Comparison of ENCODE assay signal across 16 cellular contexts in the genomic region with DNA sequence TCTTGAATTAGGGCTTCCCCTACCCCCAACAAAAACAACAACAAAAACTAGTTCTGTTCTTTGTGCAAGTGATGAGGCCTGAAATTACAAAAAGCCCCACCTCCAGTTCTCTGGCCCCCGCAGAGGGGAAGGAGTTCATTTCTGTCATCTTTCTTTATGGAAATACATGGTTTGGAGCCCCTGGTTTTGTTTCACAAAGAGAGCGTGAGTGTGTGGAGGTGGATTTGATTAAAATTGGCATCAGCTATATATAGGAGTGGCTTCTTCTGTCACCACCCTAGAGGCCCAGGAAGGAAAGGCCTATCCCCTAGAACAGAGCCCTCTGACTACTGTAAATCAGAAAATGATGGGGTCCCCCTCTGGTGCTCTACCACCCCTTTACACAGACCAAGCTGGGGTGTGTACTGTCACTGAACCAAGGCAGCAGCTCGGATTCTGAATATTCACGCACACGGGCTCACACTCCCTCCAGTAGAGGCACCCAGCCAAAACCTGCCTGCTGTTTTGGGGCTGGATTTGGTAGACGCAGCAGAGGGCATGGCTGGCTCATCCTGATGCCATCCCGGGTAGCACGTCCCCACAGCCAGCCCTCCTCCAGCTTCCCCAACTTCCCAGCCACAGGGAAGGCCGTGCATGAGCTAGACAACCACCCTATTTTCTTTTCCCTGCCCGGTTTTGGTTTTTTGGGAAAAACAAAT. TPM values are rescaled to one million over a fixed set of nuclear protein-coding genes. Genes with fewer than 3 reads are reported as not detected.
A peak's percentile ranks its signal among the peaks of the same experiment; 100 is the strongest.
DNase-seq lines count a peak whose midpoint lies in the region; ATAC-seq and TF ChIP-seq lines count a peak whose summit lies in the region.
"Had no signal": no experiment of that assay in that cellular context is flagged by ENCODE, and none has a peak within 500 bp of the region (broad histone marks: within the 10 kb centered on the region; RNA-seq: fewer than 3 reads in every experiment).

No MANE protein-coding gene starts in this region.

- peak; percentile 47 to 61 for ATAC-seq in left cardiac atrium
- no peak for ATAC-seq in Right ventricle myocardium inferior
- ATAC-seq in GM19328 (IDR thresholded peaks at IDR 0.05; ENCODE audit: unreplicated experiment) = no peak
- ATAC-seq: PC-3 had no signal

- no peak for DNase-seq in left cardiac atrium
- DNase-seq in Right ventricle myocardium inferior (ENCODE audit: missing footprints) = no peak
- peak in 26 of 61 donors; percentile 15 to 82 (median 54) for DNase-seq in caudate nucleus (lab: John Stamatoyannopoulos, UW)
- no peak for DNase-seq in CD1c-positive myeloid dendritic cell (ENCODE audit: extremely low spot score)
- DNase-seq in activated CD4-positive, CD25-positive, alpha-beta regulatory T cell (lab: John Stamatoyannopoulos, UW) = no peak
- DNase-seq: BE2C; CD8-positive, alpha-beta memory T cell; HFFc6; NCI-H146; NCI-H2107; NCI-H345; NCI-H69; PC-3 had no signal

- peaks cover 88% of the 10 kb centered on the region for H3K36me3 ChIP-seq in neutrophil

- intact Hi-C loops in left cardiac atrium (cut with DNase I) (loop anchor here in 1 of 2 donors (10.0 kb wide), 1 partner anchor 53 kb away; no protein-coding TSS in a partner anchor), Right ventricle myocardium inferior (cut with DNase I) (no loop called here)

- no peak overlapping the region for H3K4me3 ChIP-seq in neutrophil (ENCODE audit: low read depth in 1 of 2, low read length in 1 of 2)

- TF ChIP-seq CTCF in neutrophil (IDR thresholded peaks at IDR 0.05) = no peak

- H3K27ac ChIP-seq in caudate nucleus (ENCODE audit: low read depth, low read length) (peak overlapping the region; percentile 22), neutrophil (peak overlapping the region; percentile 28)
- H3K27ac ChIP-seq: HL-60 had no signal

- no peaks in the 10 kb centered on the region for H3K9me3 ChIP-seq in neutrophil
- H3K9me3 ChIP-seq: BE2C had no signal

- H3K27me3 ChIP-seq in neutrophil = no peaks in the 10 kb centered on the region
- H3K27me3 ChIP-seq: BE2C had no signal

- peaks cover 0 to 3% of the 10 kb centered on the region in 2 experiments for H3K4me1 ChIP-seq in neutrophil (ENCODE audit: control insufficient read depth in 1 of 2, insufficient read depth in 1 of 2, low read depth in 1 of 2, low read length in 1 of 2)
- H3K4me1 ChIP-seq: BE2C had no signal

RNA-seq across cellular contexts. Expression of a gene that starts 19.4 kb away (rescaled TPM):
- total RNA-seq in left cardiac atrium (1 to 10 TPM; 2.3 to 8.3 TPM), Right ventricle myocardium inferior (11.1 TPM)

RNA-seq across cellular contexts. Expression of a gene that starts 41.2 kb away (rescaled TPM):
- total RNA-seq in left cardiac atrium (10 to 100 TPM; 26.0 to 29.1 TPM), Right ventricle myocardium inferior (18.7 TPM)

RNA-seq across cellular contexts. Expression of a gene that starts 58.7 kb away (rescaled TPM):
- total RNA-seq in left cardiac atrium (10 to 100 TPM; 33.5 to 37.5 TPM), Right ventricle myocardium inferior (37.4 TPM)

Comparison
In these comparisons a context has a peak if more than half of its experiments do, and no peak if none do; other contexts are left out.
1. ATAC-seq: peak in left cardiac atrium (2 of 2); none in Right ventricle myocardium inferior (single experiment) and GM19328 (single experiment).